Comparison of ENCODE assay signal across 24 cellular contexts in genomic region chrX:75076429-75076828, GRCh38.
"Had no signal": no experiment of that assay in that cellular context is flagged by ENCODE, and none has a peak within 500 bp of the region (broad histone marks: within the 10 kb centered on the region; RNA-seq: fewer than 3 reads in every experiment).

No MANE protein-coding gene starts in this region.

- H3K27me3 Mint-ChIP-seq: activated CD4-positive, alpha-beta memory T cell treated with anti-CD3 and anti-CD28 coated beads for 36 hours; activated CD4-positive, alpha-beta T cell treated with anti-CD3 and anti-CD28 coated beads, Interleukin-2, amount 10 ng/mL, durations not matched to agents 24 days and 14 days; dendritic cell treated with granulocyte-macrophage colony-stimulating factor and Interleukin-4, amounts not matched to agents 40 ng/mL and 50 ng/mL, for 4 days; natural killer cell treated with Interleukin-12 subunit alpha and Interleukin-12 subunit beta and Interleukin-15 and Interleukin-18, amount 100 ng/mL, for 72 hours; progenitor cell of endocrine pancreas had no signal

- H3K36me3 Mint-ChIP-seq: natural killer cell treated with Interleukin-12 subunit alpha and Interleukin-12 subunit beta and Interleukin-15 and Interleukin-18, amount 100 ng/mL, for 72 hours had no signal

- H3K4me3 ChIP-seq: breast epithelium, esophagus muscularis mucosa, heart right ventricle, mucosa of descending colon, right lobe of liver, tibial nerve had no signal

- H3K9me3 Mint-ChIP-seq: activated CD4-positive, alpha-beta memory T cell treated with anti-CD3 and anti-CD28 coated beads for 36 hours; activated CD4-positive, alpha-beta T cell treated with anti-CD3 and anti-CD28 coated beads, Interleukin-2, amount 10 ng/mL, durations not matched to agents 24 days and 14 days; activated T-cell treated with anti-CD3 and anti-CD28 coated beads, Interleukin-2, amount 50 U/mL, for 24 hours; dendritic cell treated with granulocyte-macrophage colony-stimulating factor and Interleukin-4, amounts not matched to agents 40 ng/mL and 50 ng/mL, for 4 days; natural killer cell treated with Interleukin-12 subunit alpha and Interleukin-12 subunit beta and Interleukin-15 and Interleukin-18, amount 100 ng/mL, for 72 hours had no signal

- H3K4me3 Mint-ChIP-seq: activated CD4-positive, alpha-beta memory T cell treated with anti-CD3 and anti-CD28 coated beads for 36 hours; activated CD4-positive, alpha-beta T cell treated with anti-CD3 and anti-CD28 coated beads, Interleukin-2, amount 10 ng/mL, durations not matched to agents 24 days and 14 days; activated T-cell treated with anti-CD3 and anti-CD28 coated beads, Interleukin-2, amount 50 U/mL, for 24 hours; dendritic cell treated with granulocyte-macrophage colony-stimulating factor and Interleukin-4, amounts not matched to agents 40 ng/mL and 50 ng/mL, for 4 days; endodermal cell; natural killer cell treated with Interleukin-12 subunit alpha and Interleukin-12 subunit beta and Interleukin-15 and Interleukin-18, amount 100 ng/mL, for 72 hours had no signal

- DNase-seq: activated CD4-positive, alpha-beta memory T cell treated with anti-CD3 and anti-CD28 coated beads for 36 hours; activated CD4-positive, alpha-beta T cell treated with anti-CD3 and anti-CD28 coated beads, Interleukin-2, amount 10 ng/mL, durations not matched to agents 24 days and 14 days; activated CD8-positive, alpha-beta memory T cell treated with anti-CD3 and anti-CD28 coated beads, Interleukin-2, amount 50 U/mL, for 48 hours; activated gamma-delta T cell; activated naive CD4-positive, alpha-beta T cell treated with anti-CD3 and anti-CD28 coated beads, Interleukin-2, amount 50 U/mL, for 16 hours; activated T-cell treated with anti-CD3 and anti-CD28 coated beads, Interleukin-2, amount 50 U/mL, for 24 hours; amniotic stem cell; central memory CD4-positive, alpha-beta T cell; endodermal cell; foreskin melanocyte; heart right ventricle; left ventricle myocardium superior; mucosa of descending colon; right lobe of liver; stimulated activated CD4-positive, alpha-beta T cell treated with anti-CD3 and anti-CD28 coated beads, Interleukin-2, amount 100 ng/mL, for 48 hours; stimulated activated naive CD4-positive, alpha-beta T cell treated with Interleukin-2 at 50 U/mL for 16 hours; T1000; WERI-Rb-1 had no signal

- H3K27ac Mint-ChIP-seq: activated CD4-positive, alpha-beta memory T cell treated with anti-CD3 and anti-CD28 coated beads for 36 hours; activated CD4-positive, alpha-beta T cell treated with anti-CD3 and anti-CD28 coated beads, Interleukin-2, amount 10 ng/mL, durations not matched to agents 24 days and 14 days; activated T-cell treated with anti-CD3 and anti-CD28 coated beads, Interleukin-2, amount 50 U/mL, for 24 hours; dendritic cell treated with granulocyte-macrophage colony-stimulating factor and Interleukin-4, amounts not matched to agents 40 ng/mL and 50 ng/mL, for 4 days; endodermal cell; natural killer cell treated with Interleukin-12 subunit alpha and Interleukin-12 subunit beta and Interleukin-15 and Interleukin-18, amount 100 ng/mL, for 72 hours; progenitor cell of endocrine pancreas had no signal
